Comparison of ENCODE assay signal across 1 cellular context in genomic region chr6:48979806-48980205, GRCh38.
TF ChIP-seq lines count a peak whose summit lies in the region.

No MANE protein-coding gene starts in this region.

TF ChIP-seq in IMR-90, 13 proteins besides CTCF, POLR2A, EP300 and RAD21 (continued from another document):
- TF ChIP-seq MAFK (IDR thresholded peaks at IDR 0.05; ENCODE audit: low read depth, low read length) (no peak), ELK1 (IDR thresholded peaks at IDR 0.05; ENCODE audit: borderline replicate concordance, low read depth, low read length) (no peak), USF2 (IDR thresholded peaks at IDR 0.05; ENCODE audit: low read depth, low read length) (no peak)
TF ChIP-seq in IMR-90: peak in this region for 0.
